1 cellular context compared by ENCODE assay signal in the genomic region with DNA sequence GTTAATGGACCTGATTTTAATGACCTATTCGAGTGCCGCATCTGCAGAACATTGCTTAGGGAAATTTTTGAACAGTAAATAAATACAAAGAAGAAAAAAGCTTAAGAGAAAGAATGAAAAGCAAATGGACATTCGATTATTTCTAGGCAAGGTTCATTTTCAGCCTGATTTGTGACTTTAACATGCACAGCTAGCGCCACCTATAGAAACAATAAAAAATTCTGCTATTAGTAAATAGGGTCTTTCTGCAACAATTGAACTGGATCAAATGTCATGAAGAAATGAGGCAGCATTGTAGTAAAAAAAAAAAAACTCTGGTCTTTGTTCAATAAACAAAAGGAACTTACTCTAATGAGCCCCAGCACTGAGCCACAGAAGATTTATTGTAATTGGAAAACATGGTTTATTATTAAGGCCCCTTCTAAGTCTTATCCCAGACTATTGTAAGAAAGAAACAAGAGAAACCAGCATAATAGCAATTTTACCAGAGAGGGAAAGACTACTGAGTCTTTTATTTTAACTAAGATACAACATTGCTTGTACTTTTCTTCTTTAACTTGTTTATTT.
TF ChIP-seq lines count a peak whose summit lies in the region.

No MANE protein-coding gene starts in this region.

TF ChIP-seq in GM23338, 12 proteins besides CTCF, POLR2A, EP300 and RAD21 (continued from another document):
- TF ChIP-seq, protein P1, sequence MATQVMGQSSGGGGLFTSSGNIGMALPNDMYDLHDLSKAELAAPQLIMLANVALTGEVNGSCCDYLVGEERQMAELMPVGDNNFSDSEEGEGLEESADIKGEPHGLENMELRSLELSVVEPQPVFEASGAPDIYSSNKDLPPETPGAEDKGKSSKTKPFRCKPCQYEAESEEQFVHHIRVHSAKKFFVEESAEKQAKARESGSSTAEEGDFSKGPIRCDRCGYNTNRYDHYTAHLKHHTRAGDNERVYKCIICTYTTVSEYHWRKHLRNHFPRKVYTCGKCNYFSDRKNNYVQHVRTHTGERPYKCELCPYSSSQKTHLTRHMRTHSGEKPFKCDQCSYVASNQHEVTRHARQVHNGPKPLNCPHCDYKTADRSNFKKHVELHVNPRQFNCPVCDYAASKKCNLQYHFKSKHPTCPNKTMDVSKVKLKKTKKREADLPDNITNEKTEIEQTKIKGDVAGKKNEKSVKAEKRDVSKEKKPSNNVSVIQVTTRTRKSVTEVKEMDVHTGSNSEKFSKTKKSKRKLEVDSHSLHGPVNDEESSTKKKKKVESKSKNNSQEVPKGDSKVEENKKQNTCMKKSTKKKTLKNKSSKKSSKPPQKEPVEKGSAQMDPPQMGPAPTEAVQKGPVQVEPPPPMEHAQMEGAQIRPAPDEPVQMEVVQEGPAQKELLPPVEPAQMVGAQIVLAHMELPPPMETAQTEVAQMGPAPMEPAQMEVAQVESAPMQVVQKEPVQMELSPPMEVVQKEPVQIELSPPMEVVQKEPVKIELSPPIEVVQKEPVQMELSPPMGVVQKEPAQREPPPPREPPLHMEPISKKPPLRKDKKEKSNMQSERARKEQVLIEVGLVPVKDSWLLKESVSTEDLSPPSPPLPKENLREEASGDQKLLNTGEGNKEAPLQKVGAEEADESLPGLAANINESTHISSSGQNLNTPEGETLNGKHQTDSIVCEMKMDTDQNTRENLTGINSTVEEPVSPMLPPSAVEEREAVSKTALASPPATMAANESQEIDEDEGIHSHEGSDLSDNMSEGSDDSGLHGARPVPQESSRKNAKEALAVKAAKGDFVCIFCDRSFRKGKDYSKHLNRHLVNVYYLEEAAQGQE (IDR thresholded peaks at IDR 0.05; ENCODE audit: unreplicated experiment): no peak
- no peak for TF ChIP-seq ZNF331 (CRISPR knock-in tag; IDR thresholded peaks at IDR 0.05; ENCODE audit: low read depth)
- TF ChIP-seq EZH2phosphoT487 (IDR thresholded peaks at IDR 0.05; ENCODE audit: unreplicated experiment): no peak
- no peak for TF ChIP-seq ZNF114 (CRISPR knock-in tag; IDR thresholded peaks at IDR 0.05)
- no peak for TF ChIP-seq JUNB (IDR thresholded peaks at IDR 0.05; ENCODE audit: unreplicated experiment)
